In genomic region chr16:10514369-10515055, GRCh38 we compare ENCODE assay signal across 8 cellular contexts.
DNase-seq lines count a peak whose midpoint lies in the region; ATAC-seq and TF ChIP-seq lines count a peak whose summit lies in the region.

No MANE protein-coding gene starts in this region.

- H3K9me3 ChIP-seq in esophagus muscularis mucosa (no peaks in the 10 kb centered on the region), vagina (no peaks in the 10 kb centered on the region)

- DNase-seq in AG08396 (ENCODE audit: low spot score): peak; percentile 54
- peak; percentile 70 for DNase-seq in GM13977 (ENCODE audit: low spot score)
- peak; percentile 42 for DNase-seq in NCI-H2196 treated with DMSO at 0.1 percent for 48 hours (lab: John Stamatoyannopoulos, UW; ENCODE audit: unreplicated experiment)
- peak; percentile 57 for DNase-seq in activated CD4-positive, alpha-beta memory T cell treated with anti-CD3 and anti-CD28 coated beads for 36 hours
- DNase-seq in esophagus muscularis mucosa (ENCODE audit: extremely low spot score): no peak
- DNase-seq in nephron progenitor cell: peak; percentile 51
- no peak for DNase-seq in vagina (ENCODE audit: extremely low spot score in 2 of 2)

- no peaks in the 10 kb centered on the region for H3K27me3 Mint-ChIP-seq in activated CD4-positive, alpha-beta memory T cell treated with anti-CD3 and anti-CD28 coated beads for 36 hours
- H3K27me3 Mint-ChIP-seq in nephron progenitor cell (ENCODE audit: low read depth, poor library complexity): no peaks in the 10 kb centered on the region

- CTCF ChIA-PET in activated CD4-positive, alpha-beta memory T cell treated with anti-CD3 and anti-CD28 coated beads for 36 hours (lab: Charles Lee): interaction anchor here (0.6 to 8.5 kb wide), 41 partner anchors 9 to 425 kb away, joined by 3 to 134 read pairs (median 3); partner anchors contain the start of gene NUBP1

- POLR2A ChIA-PET in activated CD4-positive, alpha-beta memory T cell treated with anti-CD3 and anti-CD28 coated beads for 36 hours (lab: Charles Lee): no interaction called here

- H3K27me3 ChIP-seq in esophagus muscularis mucosa (no peaks in the 10 kb centered on the region), vagina (no peaks in the 10 kb centered on the region)

- no peaks in the 10 kb centered on the region for H3K9me3 Mint-ChIP-seq in activated CD4-positive, alpha-beta memory T cell treated with anti-CD3 and anti-CD28 coated beads for 36 hours
- peaks cover 5% of the 10 kb centered on the region for H3K9me3 Mint-ChIP-seq in nephron progenitor cell

- TF ChIP-seq CTCF in GM13977 (IDR thresholded peaks at IDR 0.05; ENCODE audit: extremely low read depth, insufficient read depth, missing control alignments) (peak; percentile 64), esophagus muscularis mucosa (IDR thresholded peaks at IDR 0.05) (peak; percentile 56 to 71 (median 62)), nephron progenitor cell (IDR thresholded peaks at IDR 0.05) (peak; percentile 77), vagina (IDR thresholded peaks at IDR 0.05) (peak; percentile 23 to 53 (median 39))

- H3K4me1 Mint-ChIP-seq in activated CD4-positive, alpha-beta memory T cell treated with anti-CD3 and anti-CD28 coated beads for 36 hours (ENCODE audit: low read depth): peaks cover 21% of the 10 kb centered on the region
- peaks cover 19% of the 10 kb centered on the region for H3K4me1 Mint-ChIP-seq in nephron progenitor cell

- TF ChIP-seq POLR2A in esophagus muscularis mucosa (IDR thresholded peaks at IDR 0.05; ENCODE audit: low read depth): no peak
- no peak for TF ChIP-seq POLR2A in vagina (IDR thresholded peaks at IDR 0.05)

- no peak overlapping the region for H3K27ac Mint-ChIP-seq in activated CD4-positive, alpha-beta memory T cell treated with anti-CD3 and anti-CD28 coated beads for 36 hours
- H3K27ac Mint-ChIP-seq in nephron progenitor cell: no peak overlapping the region

- H3K4me1 ChIP-seq in esophagus muscularis mucosa: peaks cover 14 to 15% (median 14%) of the 10 kb centered on the region in 4 donors
- H3K4me1 ChIP-seq in vagina: peaks cover 10% of the 10 kb centered on the region

- peak overlapping the region in 2 of 4 donors; percentile 49 to 58 for H3K27ac ChIP-seq in esophagus muscularis mucosa (replicated peaks in 1 of 4)
- H3K27ac ChIP-seq in vagina: peak overlapping the region; percentile 30

- H3K36me3 ChIP-seq in esophagus muscularis mucosa (peaks cover 0 to 7% (median 0%) of the 10 kb centered on the region in 4 donors), vagina (no peaks in the 10 kb centered on the region)

- 37% methylated on average over 6 of the region's 6 CpGs for WGBS in esophagus muscularis mucosa

- ATAC-seq in HG03025 (IDR thresholded peaks at IDR 0.05; ENCODE audit: low FRiP score, unreplicated experiment): no peak

- H3K4me3 ChIP-seq in esophagus muscularis mucosa: no peak overlapping the region
- H3K4me3 ChIP-seq in vagina: no peak overlapping the region

- H3K4me3 Mint-ChIP-seq in activated CD4-positive, alpha-beta memory T cell treated with anti-CD3 and anti-CD28 coated beads for 36 hours: no peak overlapping the region
- H3K4me3 Mint-ChIP-seq in nephron progenitor cell: no peak overlapping the region

- in situ Hi-C loops in GM13977 (cut with MboI; ENCODE audit: low pct_unique_long_range_greater_than_20kb, low sequenced_read_pairs, unreplicated experiment): loop anchor here (5.0 kb wide), 2 partner anchors 223 to 257 kb away; no protein-coding TSS in a partner anchor

- TF ChIP-seq EP300 in esophagus muscularis mucosa (IDR thresholded peaks at IDR 0.05): no peak

- intact Hi-C loops in activated CD4-positive, alpha-beta memory T cell treated with anti-CD3 and anti-CD28 coated beads for 36 hours (cut with micrococcal nuclease): loop anchor here (1.0 to 5.0 kb wide), 4 partner anchors 127 to 428 kb away; partner anchors contain the start of genes ATF7IP2, CLEC16A and DEXI
- intact Hi-C loops in esophagus muscularis mucosa (cut with DNase I) (loop anchor here (5.0 kb wide), 2 partner anchors 63 to 403 kb away; no protein-coding TSS in a partner anchor), vagina (cut with DNase I) (loop anchor here (5.0 kb wide), 1 partner anchor 223 kb away; no protein-coding TSS in a partner anchor)

- no peaks in the 10 kb centered on the region for H3K36me3 Mint-ChIP-seq in activated CD4-positive, alpha-beta memory T cell treated with anti-CD3 and anti-CD28 coated beads for 36 hours
- peaks cover 4% of the 10 kb centered on the region for H3K36me3 Mint-ChIP-seq in nephron progenitor cell (ENCODE audit: low read depth)

Comparison
In these comparisons a context has a peak if more than half of its experiments do, and no peak if none do; other contexts are left out.
1. DNase-seq: peak in AG08396 (single experiment), GM13977 (single experiment), NCI-H2196 treated with DMSO at 0.1 percent for 48 hours (single experiment), activated CD4-positive, alpha-beta memory T cell treated with anti-CD3 and anti-CD28 coated beads for 36 hours (single experiment) and nephron progenitor cell (single experiment); none in esophagus muscularis mucosa (single experiment) and vagina (0 of 2).
2. Peak in every context shown above with its lines, with median percentiles within 50 percentile points of each other: CTCF ChIP-seq.